ENCODE assay signal across 29 cellular contexts in genomic region chr15:68424754-68425390, GRCh38. TPM values are rescaled to one million over a fixed set of nuclear protein-coding genes. Genes with fewer than 3 reads are reported as not detected.
DNase-seq lines count a peak whose midpoint lies in the region; ATAC-seq and TF ChIP-seq lines count a peak whose summit lies in the region.
"Had no signal": no experiment of that assay in that cellular context is flagged by ENCODE, and none has a peak within 500 bp of the region (broad histone marks: within the 10 kb centered on the region; RNA-seq: fewer than 3 reads in every experiment).

No MANE protein-coding gene starts in this region.

- H2AK5ac ChIP-seq in mesenchymal stem cell (ENCODE audit: low read length, severe bottlenecking): peak overlapping the region; percentile 15

- peak overlapping the region in 1 of 2 experiments; percentile 75 for H3K18ac ChIP-seq in mesenchymal stem cell (ENCODE audit: low read depth in 1 of 2, low read length in 2 of 2)

- H3K9me3 Mint-ChIP-seq in activated T-helper 2 cell treated with anti-CD3 and anti-CD28 coated beads, Interferon-gamma antibody, Interleukin-2, Interleukin-4, amounts not matched to agents 10 μg/mL and 5 μg/mL and 100 μg/mL, durations not matched to agents 14 hours and 24 hours and 36 hours: no peaks in the 10 kb centered on the region
- H3K9me3 Mint-ChIP-seq: activated naive CD8-positive, alpha-beta T cell treated with anti-CD3 and anti-CD28 coated beads for 36 hours; activated T-helper 17 cell treated with anti-CD3 and anti-CD28 coated beads, Interleukin-2, amount 50 U/mL, for 72 hours; stimulated activated naive CD8-positive, alpha-beta T cell treated with anti-CD3 and anti-CD28 coated beads, Interleukin-15, amount 100 ng/mL, for 72 hours had no signal

- no peak overlapping the region for H4K8ac ChIP-seq in mesenchymal stem cell (ENCODE audit: low read length)

- peak overlapping the region; percentile 47 for H3K9ac ChIP-seq in mesenchymal stem cell (ENCODE audit: low read length)
- H3K9ac ChIP-seq: BLaER1 had no signal

- no peak overlapping the region for H2AFZ ChIP-seq in mesenchymal stem cell (ENCODE audit: low read depth, low read length)

- H3K4me3 ChIP-seq in mesenchymal stem cell (ENCODE audit: insufficient read depth in 1 of 2, low read depth in 1 of 2, low read length in 2 of 2) (no peak overlapping the region), thoracic aorta (no peak overlapping the region), esophagus muscularis mucosa (no peak overlapping the region)
- H3K4me3 ChIP-seq: BLaER1, SJSA1 had no signal

- no peak overlapping the region for H3K4me3 Mint-ChIP-seq in activated T-helper 2 cell treated with anti-CD3 and anti-CD28 coated beads, Interferon-gamma antibody, Interleukin-2, Interleukin-4, amounts not matched to agents 10 μg/mL and 5 μg/mL and 100 μg/mL, durations not matched to agents 14 hours and 24 hours and 36 hours (ENCODE audit: low read depth)
- H3K4me3 Mint-ChIP-seq: activated CD8-positive, alpha-beta T cell treated with anti-CD3 and anti-CD28 coated beads, Interleukin-2, amount 10 ng/mL, durations not matched to agents 7 days and 5 days; activated naive CD8-positive, alpha-beta T cell treated with anti-CD3 and anti-CD28 coated beads for 36 hours; activated T-helper 17 cell treated with anti-CD3 and anti-CD28 coated beads, Interleukin-2, amount 50 U/mL, for 72 hours; stimulated activated naive CD8-positive, alpha-beta T cell treated with anti-CD3 and anti-CD28 coated beads, Interleukin-15, amount 100 ng/mL, for 72 hours had no signal

- H2BK5ac ChIP-seq in mesenchymal stem cell (ENCODE audit: low read depth, low read length, poor library complexity, severe bottlenecking): no peak overlapping the region

- intact Hi-C loops in esophagus muscularis mucosa (cut with DNase I): no loop called here
- intact Hi-C loops in activated T-helper 2 cell treated with anti-CD3 and anti-CD28 coated beads, Interferon-gamma antibody, Interleukin-2, Interleukin-4, amounts not matched to agents 10 μg/mL and 5 μg/mL and 100 μg/mL, durations not matched to agents 14 hours and 24 hours and 36 hours (cut with micrococcal nuclease): no loop called here

- H3K36me3 Mint-ChIP-seq in activated T-helper 2 cell treated with anti-CD3 and anti-CD28 coated beads, Interferon-gamma antibody, Interleukin-2, Interleukin-4, amounts not matched to agents 10 μg/mL and 5 μg/mL and 100 μg/mL, durations not matched to agents 14 hours and 24 hours and 36 hours (ENCODE audit: low read depth): no peaks in the 10 kb centered on the region
- H3K36me3 Mint-ChIP-seq: activated naive CD8-positive, alpha-beta T cell treated with anti-CD3 and anti-CD28 coated beads for 36 hours had no signal

- ATAC-seq in thoracic aorta (ENCODE audit: insufficient number of reproducible peaks, low FRiP score, low read depth) (no peak), HG03521 (IDR thresholded peaks at IDR 0.05; ENCODE audit: unreplicated experiment) (no peak)
- ATAC-seq: activated CD8-positive, alpha-beta T cell treated with anti-CD3 and anti-CD28 coated beads, Interleukin-2, amount 10 ng/mL, durations not matched to agents 7 days and 5 days; activated T-helper 17 cell treated with anti-CD3 and anti-CD28 coated beads, Interleukin-2, amount 50 U/mL, for 72 hours; HCT116; left colon; right cardiac atrium; stimulated activated naive CD8-positive, alpha-beta T cell treated with anti-CD3 and anti-CD28 coated beads, Interleukin-15, amount 100 ng/mL, for 72 hours had no signal

- H3K27me3 Mint-ChIP-seq in activated T-helper 2 cell treated with anti-CD3 and anti-CD28 coated beads, Interferon-gamma antibody, Interleukin-2, Interleukin-4, amounts not matched to agents 10 μg/mL and 5 μg/mL and 100 μg/mL, durations not matched to agents 14 hours and 24 hours and 36 hours (ENCODE audit: low read depth): peaks cover 24% of the 10 kb centered on the region

- WGBS in mesenchymal stem cell: 86% methylated on average over 7 of the region's 7 CpGs
- WGBS in esophagus muscularis mucosa: 84% methylated on average over 7 of the region's 7 CpGs

- no peak overlapping the region for H3K23ac ChIP-seq in mesenchymal stem cell (ENCODE audit: low read length in 2 of 2)

- no peaks in the 10 kb centered on the region for H3K4me1 Mint-ChIP-seq in activated T-helper 2 cell treated with anti-CD3 and anti-CD28 coated beads, Interferon-gamma antibody, Interleukin-2, Interleukin-4, amounts not matched to agents 10 μg/mL and 5 μg/mL and 100 μg/mL, durations not matched to agents 14 hours and 24 hours and 36 hours (ENCODE audit: low read depth)
- H3K4me1 Mint-ChIP-seq: activated T-helper 17 cell treated with anti-CD3 and anti-CD28 coated beads, Interleukin-2, amount 50 U/mL, for 72 hours; stimulated activated naive CD8-positive, alpha-beta T cell treated with anti-CD3 and anti-CD28 coated beads, Interleukin-15, amount 100 ng/mL, for 72 hours had no signal

- no peak overlapping the region for H3K27ac Mint-ChIP-seq in activated T-helper 2 cell treated with anti-CD3 and anti-CD28 coated beads, Interferon-gamma antibody, Interleukin-2, Interleukin-4, amounts not matched to agents 10 μg/mL and 5 μg/mL and 100 μg/mL, durations not matched to agents 14 hours and 24 hours and 36 hours
- H3K27ac Mint-ChIP-seq: activated CD8-positive, alpha-beta T cell treated with anti-CD3 and anti-CD28 coated beads, Interleukin-2, amount 10 ng/mL, durations not matched to agents 7 days and 5 days; activated naive CD8-positive, alpha-beta T cell treated with anti-CD3 and anti-CD28 coated beads for 36 hours; activated T-helper 17 cell treated with anti-CD3 and anti-CD28 coated beads, Interleukin-2, amount 50 U/mL, for 72 hours; stimulated activated naive CD8-positive, alpha-beta T cell treated with anti-CD3 and anti-CD28 coated beads, Interleukin-15, amount 100 ng/mL, for 72 hours had no signal

- no peak for TF ChIP-seq EP300 in esophagus muscularis mucosa (IDR thresholded peaks at IDR 0.05)

- no peak overlapping the region for H3K14ac ChIP-seq in mesenchymal stem cell (ENCODE audit: low read length in 2 of 2)

- H3K4me2 ChIP-seq in mesenchymal stem cell (ENCODE audit: low read length, poor library complexity, severe bottlenecking): no peak overlapping the region
- H3K4me2 ChIP-seq: BLaER1 had no signal

- TF ChIP-seq POLR2A in esophagus muscularis mucosa (IDR thresholded peaks at IDR 0.05; ENCODE audit: low read depth): no peak

- H2BK12ac ChIP-seq in mesenchymal stem cell (ENCODE audit: low read length in 2 of 2): peak overlapping the region in 1 of 2 experiments; percentile 1

- H4K91ac ChIP-seq in mesenchymal stem cell (ENCODE audit: low read length): no peak overlapping the region

- no peak for TF ChIP-seq CTCF in thoracic aorta (IDR thresholded peaks at IDR 0.05)
- TF ChIP-seq CTCF in esophagus muscularis mucosa (IDR thresholded peaks at IDR 0.05): no peak

- DNase-seq in ELF-1 (ENCODE audit: low read depth, low spot score): peak; percentile 25
- peak; percentile 58 for DNase-seq in astrocyte of the hippocampus (ENCODE audit: low read depth, low spot score)
- peak; percentile 48 for DNase-seq in mesenchymal stem cell
- DNase-seq in thoracic aorta (ENCODE audit: low spot score): no peak
- DNase-seq in esophagus muscularis mucosa (ENCODE audit: extremely low spot score): no peak
- no peak for DNase-seq in activated T-helper 2 cell treated with anti-CD3 and anti-CD28 coated beads, Interferon-gamma antibody, Interleukin-2, Interleukin-4, amounts not matched to agents 10 μg/mL and 5 μg/mL and 100 μg/mL, durations not matched to agents 14 hours and 24 hours and 36 hours (ENCODE audit: low spot score)
- DNase-seq: ACHN; activated CD4-positive, alpha-beta T cell treated with anti-CD3 and anti-CD28 coated beads for 4 hours; activated CD8-positive, alpha-beta T cell treated with anti-CD3 and anti-CD28 coated beads, Interleukin-2, amount 10 ng/mL, durations not matched to agents 7 days and 5 days; activated naive CD8-positive, alpha-beta T cell treated with anti-CD3 and anti-CD28 coated beads for 36 hours; central memory CD4-positive, alpha-beta T cell; GF-D8; hypothalamus; Karpas-422; left colon; NCI-H1436 treated with DMSO at 0.1 percent for 48 hours; NCI-H2107; NCI-H774; right cardiac atrium; stimulated activated CD8-positive, alpha-beta memory T cell treated with anti-CD3 and anti-CD28 coated beads, Interleukin-4, amount 100 ng/mL, for 48 hours; stimulated activated naive CD8-positive, alpha-beta T cell treated with anti-CD3 and anti-CD28 coated beads, Interleukin-15, amount 100 ng/mL, for 72 hours; T-helper 9 cell had no signal

- H3K79me1 ChIP-seq in mesenchymal stem cell (replicated peaks; ENCODE audit: low read length, poor library complexity, severe bottlenecking): peaks cover 7% of the 10 kb centered on the region

- no peak overlapping the region for H2BK15ac ChIP-seq in mesenchymal stem cell (ENCODE audit: low read depth, poor library complexity, severe bottlenecking)

- H3K36me3 ChIP-seq in mesenchymal stem cell (ENCODE audit: control insufficient read depth in 1 of 2, insufficient read depth in 2 of 2, low read depth in 1 of 2, low read length in 2 of 2) (peaks cover 0 to 32% of the 10 kb centered on the region in 2 experiments), thoracic aorta (no peaks in the 10 kb centered on the region), esophagus muscularis mucosa (no peaks in the 10 kb centered on the region)
- H3K36me3 ChIP-seq: BLaER1, SJSA1 had no signal

- H3K4ac ChIP-seq in mesenchymal stem cell (ENCODE audit: low read depth in 1 of 2, low read length in 2 of 2): no peak overlapping the region

- peaks cover 56% of the 10 kb centered on the region for H3K4me1 ChIP-seq in mesenchymal stem cell (ENCODE audit: control insufficient read depth, insufficient read depth, low read depth, low read length)
- H3K4me1 ChIP-seq in thoracic aorta (ENCODE audit: control insufficient read depth in 1 of 2, low read depth in 2 of 2): peaks cover 16 to 90% of the 10 kb centered on the region in 2 donors
- H3K4me1 ChIP-seq in esophagus muscularis mucosa: peaks cover 0 to 9% (median 0%) of the 10 kb centered on the region in 4 donors
- H3K4me1 ChIP-seq: BLaER1, SJSA1 had no signal

- no peak overlapping the region for H2BK120ac ChIP-seq in mesenchymal stem cell (ENCODE audit: low read depth, low read length)

- H3K27me3 ChIP-seq in mesenchymal stem cell (ENCODE audit: control insufficient read depth in 1 of 2, insufficient read depth in 1 of 2, low read length in 2 of 2) (peaks cover 0 to 26% of the 10 kb centered on the region in 2 experiments), thoracic aorta (replicated peaks; ENCODE audit: insufficient read depth) (no peaks in the 10 kb centered on the region), esophagus muscularis mucosa (peaks cover 0 to 14% (median 0%) of the 10 kb centered on the region in 4 donors)

- H3K27ac ChIP-seq in mesenchymal stem cell (ENCODE audit: low read length, poor library complexity, severe bottlenecking) (peak overlapping the region; percentile 50), thoracic aorta (peak overlapping the region; percentile 60 to 84), esophagus muscularis mucosa (replicated peaks in 1 of 4) (no peak overlapping the region)
- H3K27ac ChIP-seq: BLaER1, SJSA1, VCaP had no signal

- no peaks in the 10 kb centered on the region for H3K9me3 ChIP-seq in mesenchymal stem cell (ENCODE audit: control insufficient read depth, low read length)
- H3K9me3 ChIP-seq in thoracic aorta: no peaks in the 10 kb centered on the region
- H3K9me3 ChIP-seq in esophagus muscularis mucosa: no peaks in the 10 kb centered on the region
- H3K9me3 ChIP-seq: BLaER1, SJSA1 had no signal

RNA-seq across cellular contexts. Expression of gene ITGA11, which starts 7.1 kb away (rescaled TPM):
- polyA plus RNA-seq in mesenchymal stem cell (2013, experiment 1 of 2): 146 TPM
- polyA plus RNA-seq in mesenchymal stem cell (2013, experiment 2 of 2): 150 TPM
- total RNA-seq in thoracic aorta: 100 to 1,000 TPM; 246 to 360 TPM
- 10 to 100 TPM in 2 of 4 donors, 1 to 10 TPM in 2; 3.3 to 15.8 (median 8.6) TPM for total RNA-seq in esophagus muscularis mucosa
- 0.92 and 2.3 TPM in 2 replicates for total RNA-seq in activated T-helper 2 cell treated with anti-CD3 and anti-CD28 coated beads, Interferon-gamma antibody, Interleukin-2, Interleukin-4, amounts not matched to agents 10 μg/mL and 5 μg/mL and 100 μg/mL, durations not matched to agents 14 hours and 24 hours and 36 hours
- polyA plus RNA-seq: neural cell had no signal

Comparison
In these comparisons a context has a peak if more than half of its experiments do, and no peak if none do; other contexts are left out.
1. DNase-seq: peak in ELF-1 (single experiment), astrocyte of the hippocampus (single experiment) and mesenchymal stem cell (single experiment); none in thoracic aorta (single experiment), esophagus muscularis mucosa (single experiment) and activated T-helper 2 cell treated with anti-CD3 and anti-CD28 coated beads, Interferon-gamma antibody, Interleukin-2, Interleukin-4, amounts not matched to agents 10 μg/mL and 5 μg/mL and 100 μg/mL, durations not matched to agents 14 hours and 24 hours and 36 hours (single experiment).
2. H3K27ac ChIP-seq: peak in mesenchymal stem cell (single experiment) and thoracic aorta (2 of 2); none in esophagus muscularis mucosa (0 of 4).
3. RNA of gene ITGA11, which starts 7.1 kb away (total RNA-seq): 246 to 360 TPM in thoracic aorta; 3.3 to 15.8 TPM in esophagus muscularis mucosa and 0.92 to 2.3 TPM in activated T-helper 2 cell treated with anti-CD3 and anti-CD28 coated beads, Interferon-gamma antibody, Interleukin-2, Interleukin-4, amounts not matched to agents 10 μg/mL and 5 μg/mL and 100 μg/mL, durations not matched to agents 14 hours and 24 hours and 36 hours; every median in the first group is over 10 times any median in the second.